ENCODE assay signal across 8 cellular contexts in genomic region chr16:89505204-89506112, GRCh38. TPM values are rescaled to one million over a fixed set of nuclear protein-coding genes. Genes with fewer than 3 reads are reported as not detected.
DNase-seq lines count a peak whose midpoint lies in the region; ATAC-seq and TF ChIP-seq lines count a peak whose summit lies in the region.

No MANE protein-coding gene starts in this region.

- H3K27ac ChIP-seq in tibial artery = no peak overlapping the region

- H3K9me3 ChIP-seq in tibial artery = no peaks in the 10 kb centered on the region

- intact Hi-C loops in tibial artery (cut with DNase I; ENCODE audit: low total_unique reads) = loop anchor here (10.0 kb wide), 2 partner anchors 171 to 261 kb away; no protein-coding TSS in a partner anchor

- no peaks in the 10 kb centered on the region for H3K27me3 Mint-ChIP-seq in progenitor cell of endocrine pancreas

- H3K36me3 ChIP-seq in tibial artery = peaks cover under 1 to 2% (median 1%) of the 10 kb centered on the region in 3 donors

- H3K27ac Mint-ChIP-seq in progenitor cell of endocrine pancreas = no peak overlapping the region

- peaks cover 0 to 39% (median 25%) of the 10 kb centered on the region in 4 donors for H3K4me1 ChIP-seq in tibial artery

- H3K4me1 Mint-ChIP-seq in progenitor cell of endocrine pancreas (ENCODE audit: low read depth) = peaks cover 15% of the 10 kb centered on the region

- peak; percentile 74 for TF ChIP-seq POLR2A in GM15510 (IDR thresholded peaks at IDR 0.05; ENCODE audit: borderline replicate concordance, extremely low read depth, insufficient read length)

- H3K36me3 Mint-ChIP-seq in progenitor cell of endocrine pancreas (ENCODE audit: insufficient read depth) = no peaks in the 10 kb centered on the region

- TF ChIP-seq CTCF in progenitor cell of endocrine pancreas (IDR thresholded peaks at IDR 0.05; ENCODE audit: unreplicated experiment) (no peak), tibial artery (IDR thresholded peaks at IDR 0.05) (no peak)

- H3K4me3 ChIP-seq in tibial artery = no peak overlapping the region

- H3K4me3 Mint-ChIP-seq in progenitor cell of endocrine pancreas (ENCODE audit: low read depth) = peak overlapping the region; percentile 40

- no peaks in the 10 kb centered on the region for H3K27me3 ChIP-seq in tibial artery

- ATAC-seq in HG03095 (IDR thresholded peaks at IDR 0.05; ENCODE audit: unreplicated experiment) = peak; percentile 53

- H3K9me3 Mint-ChIP-seq in progenitor cell of endocrine pancreas (ENCODE audit: low read depth) = no peaks in the 10 kb centered on the region

- DNase-seq in RKO (ENCODE audit: low spot score) = peak; percentile 99
- peak; percentile 82 for DNase-seq in activated effector memory CD4-positive, alpha-beta T cell treated with Interleukin-2 at 50 U/mL for 16 hours
- DNase-seq in germinal center (ENCODE audit: low spot score) = peak; percentile 75
- DNase-seq in progenitor cell of endocrine pancreas (ENCODE audit: low spot score, unreplicated experiment) = no peak
- DNase-seq in tibial artery = peak; percentile 89 to 90
- DNase-seq in NCI-H2227 (lab: John Stamatoyannopoulos, UW; ENCODE audit: unreplicated experiment) = no peak

RNA-seq across cellular contexts. Expression of gene SPG7, which starts 2.7 kb away (rescaled TPM):
- 183 and 184 TPM in 2 replicates for total RNA-seq in progenitor cell of endocrine pancreas

RNA-seq across cellular contexts. Expression of gene ANKRD11, which starts 15.1 kb away (rescaled TPM):
- total RNA-seq in progenitor cell of endocrine pancreas = 178 and 183 TPM in 2 replicates

RNA-seq across cellular contexts. Expression of gene RPL13, which starts 55.0 kb away (rescaled TPM):
- total RNA-seq in progenitor cell of endocrine pancreas = 1,643 and 1,699 TPM in 2 replicates

Comparison
In these comparisons a context has a peak if more than half of its experiments do, and no peak if none do; other contexts are left out.
1. DNase-seq: peak in RKO (single experiment), activated effector memory CD4-positive, alpha-beta T cell treated with Interleukin-2 at 50 U/mL for 16 hours (single experiment), germinal center (single experiment) and tibial artery (2 of 2); none in progenitor cell of endocrine pancreas (single experiment) and NCI-H2227 (single experiment).